24 cellular contexts compared by ENCODE assay signal in genomic region chr9:89669361-89669842, GRCh38.
"Had no signal": no experiment of that assay in that cellular context is flagged by ENCODE, and none has a peak within 500 bp of the region (broad histone marks: within the 10 kb centered on the region; RNA-seq: fewer than 3 reads in every experiment).

No MANE protein-coding gene starts in this region.

- H3K4me3 ChIP-seq: breast epithelium, coronary artery, lung, prostate gland, right atrium auricular region, tibial nerve, uterus had no signal

- H3K27ac Mint-ChIP-seq: activated naive CD8-positive, alpha-beta T cell treated with anti-CD3 and anti-CD28 coated beads for 36 hours; natural killer cell had no signal

- H3K27me3 ChIP-seq: breast epithelium, foreskin keratinocyte, right atrium auricular region, tibial nerve, uterus had no signal

- H3K4me3 Mint-ChIP-seq: activated naive CD8-positive, alpha-beta T cell treated with anti-CD3 and anti-CD28 coated beads for 36 hours; activated T-cell treated with anti-CD3 and anti-CD28 coated beads, Interleukin-2, amount 50 U/mL, for 4 hours; central memory CD8-positive, alpha-beta T cell; natural killer cell had no signal

- DNase-seq: activated CD4-positive, alpha-beta T cell treated with anti-CD3 and anti-CD28 coated beads, Interleukin-2, amount 50 U/mL, for 4 hours; activated CD8-positive, alpha-beta memory T cell treated with anti-CD3 and anti-CD28 coated beads for 24 hours; activated CD8-positive, alpha-beta memory T cell treated with anti-CD3 and anti-CD28 coated beads, Interleukin-2, amount 50 U/mL, for 4 hours; activated naive CD4-positive, alpha-beta T cell treated with Interleukin-2 at 50 U/mL for 16 hours; activated naive CD8-positive, alpha-beta T cell treated with anti-CD3 and anti-CD28 coated beads for 36 hours; activated T-cell treated with anti-CD3 and anti-CD28 coated beads, Interleukin-2, amount 50 U/mL, for 4 hours; effector CD4-positive, alpha-beta T cell; erythroblast; foreskin keratinocyte; kidney; natural killer cell; stimulated activated CD4-positive, alpha-beta T cell treated with anti-CD3 and anti-CD28 coated beads, Interleukin-12 subunit alpha, Interleukin-12 subunit beta, amount 100 ng/mL, for 4 hours; stimulated activated CD4-positive, alpha-beta T cell treated with anti-CD3 and anti-CD28 coated beads, Interleukin-4, amount 100 ng/mL, for 4 hours; stimulated activated naive CD8-positive, alpha-beta T cell treated with anti-CD3 and anti-CD28 coated beads, Interleukin-15, Interleukin-2, amounts not matched to agents 100 U/mL and 50 U/mL, for 24 hours; substantia nigra; T-helper 1 cell; uterus had no signal

- H3K9me3 ChIP-seq: breast epithelium, prostate gland, right atrium auricular region, tibial nerve, uterus had no signal

- H3K4me1 Mint-ChIP-seq: central memory CD8-positive, alpha-beta T cell; natural killer cell had no signal

- H3K27ac ChIP-seq: coronary artery, foreskin keratinocyte, right atrium auricular region, tibial nerve, uterus had no signal

- H3K4me1 ChIP-seq: foreskin keratinocyte, tibial nerve, uterus had no signal

- H3K36me3 ChIP-seq: breast epithelium, prostate gland, right atrium auricular region, tibial nerve, uterus had no signal

- H3K36me3 Mint-ChIP-seq: natural killer cell had no signal
